8 cellular contexts compared by ENCODE assay signal in genomic region chrX:39859991-39860861, GRCh38.
DNase-seq lines count a peak whose midpoint lies in the region; ATAC-seq and TF ChIP-seq lines count a peak whose summit lies in the region.

No MANE protein-coding gene starts in this region.

- no peaks in the 10 kb centered on the region for H3K9me3 Mint-ChIP-seq in T-helper 1 cell treated with Interleukin-12 subunit alpha and Interleukin-12 subunit beta and Interleukin-4 antibody, amounts not matched to agents 30 μg/mL and 1 μg/mL, for 36 hours
- H3K9me3 Mint-ChIP-seq in naive thymus-derived CD8-positive, alpha-beta T cell, result no peaks in the 10 kb centered on the region

- no peak overlapping the region for H3K4me3 ChIP-seq in HUES48 (ENCODE audit: low read depth, low read length)
- no peak overlapping the region for H3K4me3 ChIP-seq in adipocyte (ENCODE audit: low read length)

- H3K9ac ChIP-seq in HUES48 (ENCODE audit: low read depth, low read length) (no peak overlapping the region), adipocyte (ENCODE audit: low read length) (no peak overlapping the region)

- H3K4me3 Mint-ChIP-seq in T-helper 1 cell treated with Interleukin-12 subunit alpha and Interleukin-12 subunit beta and Interleukin-4 antibody, amounts not matched to agents 30 μg/mL and 1 μg/mL, for 36 hours, result no peak overlapping the region
- H3K4me3 Mint-ChIP-seq in naive thymus-derived CD8-positive, alpha-beta T cell, result peak overlapping the region in 5 of 10 donors; percentile 14 to 72 (median 60)

- no peaks in the 10 kb centered on the region for H3K36me3 Mint-ChIP-seq in T-helper 1 cell treated with Interleukin-12 subunit alpha and Interleukin-12 subunit beta and Interleukin-4 antibody, amounts not matched to agents 30 μg/mL and 1 μg/mL, for 36 hours (ENCODE audit: low read depth)
- H3K36me3 Mint-ChIP-seq in naive thymus-derived CD8-positive, alpha-beta T cell, result no peaks in the 10 kb centered on the region

- no peak for TF ChIP-seq CTCF in omental fat pad (IDR thresholded peaks at IDR 0.05)

- H3K4me1 ChIP-seq in HUES48 (ENCODE audit: control insufficient read depth, insufficient read depth, low read length) (peaks cover 28% of the 10 kb centered on the region), adipocyte (ENCODE audit: control insufficient read depth, insufficient read depth, low read length) (peaks cover 6% of the 10 kb centered on the region)

- H3K27me3 Mint-ChIP-seq in T-helper 1 cell treated with Interleukin-12 subunit alpha and Interleukin-12 subunit beta and Interleukin-4 antibody, amounts not matched to agents 30 μg/mL and 1 μg/mL, for 36 hours (ENCODE audit: low read depth), result no peaks in the 10 kb centered on the region
- no peaks in the 10 kb centered on the region for H3K27me3 Mint-ChIP-seq in naive thymus-derived CD8-positive, alpha-beta T cell

- H3K9me3 ChIP-seq in HUES48 (ENCODE audit: control insufficient read depth, insufficient read depth, low read length), result no peaks in the 10 kb centered on the region
- peaks cover 21% of the 10 kb centered on the region for H3K9me3 ChIP-seq in adipocyte (ENCODE audit: control insufficient read depth, low read length)

- DNase-seq in Daoy (ENCODE audit: low read depth), result peak; percentile 67
- DNase-seq in adipocyte (ENCODE audit: low read depth), result peak; percentile 4
- DNase-seq in naive thymus-derived CD8-positive, alpha-beta T cell, result peak in 5 of 10 donors; percentile 21 to 68 (median 26)
- no peak for DNase-seq in omental fat pad (ENCODE audit: low spot score)
- no peak for DNase-seq in left lobe of liver (ENCODE audit: low spot score)

- H3K27me3 ChIP-seq in HUES48 (ENCODE audit: control insufficient read depth, insufficient read depth, low read length) (no peaks in the 10 kb centered on the region; the same call in 1 of the 2 replicates), adipocyte (replicated peaks; ENCODE audit: control insufficient read depth, insufficient read depth, low read length) (peaks cover 38% of the 10 kb centered on the region)

- H3K36me3 ChIP-seq in HUES48 (ENCODE audit: control insufficient read depth, insufficient read depth, low read length) (no peaks in the 10 kb centered on the region), adipocyte (ENCODE audit: control insufficient read depth, insufficient read depth, low read length, severe bottlenecking) (no peaks in the 10 kb centered on the region)

- peak; percentile 71 for ATAC-seq in GM21447 (IDR thresholded peaks at IDR 0.05; ENCODE audit: unreplicated experiment)
- ATAC-seq in naive thymus-derived CD8-positive, alpha-beta T cell, result peak; percentile 6 to 34
- ATAC-seq in omental fat pad (ENCODE audit: low FRiP score), result no peak
- ATAC-seq in left lobe of liver, result no peak

- H3K4me1 Mint-ChIP-seq in T-helper 1 cell treated with Interleukin-12 subunit alpha and Interleukin-12 subunit beta and Interleukin-4 antibody, amounts not matched to agents 30 μg/mL and 1 μg/mL, for 36 hours (ENCODE audit: low read depth), result peaks cover 41% of the 10 kb centered on the region
- H3K4me1 Mint-ChIP-seq in naive thymus-derived CD8-positive, alpha-beta T cell, result peaks cover 2 to 37% (median 27%) of the 10 kb centered on the region in 4 donors

- POLR2A ChIA-PET in naive thymus-derived CD8-positive, alpha-beta T cell (lab: Charles Lee), result interaction anchor here (0.6 to 0.8 kb wide), 3 partner anchors 11 to 222 kb away, joined by 3 read pairs; no protein-coding TSS in a partner anchor

- H3K27ac ChIP-seq in HUES48 (ENCODE audit: low read depth, low read length), result peak overlapping the region; percentile 83

- peak overlapping the region; percentile 87 for H3K27ac Mint-ChIP-seq in T-helper 1 cell treated with Interleukin-12 subunit alpha and Interleukin-12 subunit beta and Interleukin-4 antibody, amounts not matched to agents 30 μg/mL and 1 μg/mL, for 36 hours
- peak overlapping the region in 8 of 10 donors; percentile 2 to 86 (median 56) for H3K27ac Mint-ChIP-seq in naive thymus-derived CD8-positive, alpha-beta T cell

Comparison
In these comparisons a context has a peak if more than half of its experiments do, and no peak if none do; other contexts are left out.
1. DNase-seq: peak in Daoy (single experiment) and adipocyte (single experiment); none in omental fat pad (single experiment) and left lobe of liver (single experiment).
2. ATAC-seq: peak in GM21447 (single experiment) and naive thymus-derived CD8-positive, alpha-beta T cell (2 of 2); none in omental fat pad (single experiment) and left lobe of liver (single experiment).